9 cellular contexts compared by ENCODE assay signal in the genomic region with DNA sequence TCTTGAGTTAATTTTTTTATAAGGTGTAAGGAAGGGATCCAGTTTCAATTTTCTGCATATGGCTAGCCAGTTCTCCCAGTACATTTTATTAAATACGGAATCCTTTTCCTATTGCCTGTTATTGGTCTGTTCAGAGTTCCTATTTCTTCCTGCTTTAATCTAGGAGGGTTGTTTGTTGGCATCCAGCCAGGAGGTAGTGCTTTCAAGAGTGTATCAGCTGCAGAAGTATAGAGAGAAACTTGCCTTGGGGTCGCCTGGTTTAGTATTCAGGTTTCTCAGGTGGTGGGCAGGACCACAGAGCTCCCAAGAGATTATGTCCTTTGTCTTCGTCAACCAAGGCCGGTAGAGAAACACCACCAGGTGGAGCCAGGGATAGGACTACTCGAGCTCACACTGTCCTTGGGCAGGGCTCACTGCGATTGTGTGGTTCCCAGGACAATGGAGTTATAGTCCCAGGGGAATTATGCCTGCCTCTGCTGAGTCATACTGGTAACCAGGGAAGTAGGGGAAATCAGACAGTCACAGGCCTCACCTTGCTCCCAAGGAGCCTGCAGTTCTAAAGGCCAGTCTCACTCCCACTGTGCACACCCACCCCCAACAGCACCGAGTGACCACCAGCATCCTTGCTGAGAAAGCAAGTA.
DNase-seq lines count a peak whose midpoint lies in the region; ATAC-seq and TF ChIP-seq lines count a peak whose summit lies in the region.
"Had no signal": no experiment of that assay in that cellular context is flagged by ENCODE, and none has a peak within 500 bp of the region (broad histone marks: within the 10 kb centered on the region; RNA-seq: fewer than 3 reads in every experiment).

No MANE protein-coding gene starts in this region.

- H3K4me3 ChIP-seq in Jurkat, Clone E6-1 (ENCODE audit: low read length), result no peak overlapping the region
- no peak overlapping the region for H3K4me3 ChIP-seq in esophagus muscularis mucosa

- TF ChIP-seq EP300 in esophagus muscularis mucosa (IDR thresholded peaks at IDR 0.05), result no peak

- no peak overlapping the region for H3K27ac ChIP-seq in esophagus muscularis mucosa (replicated peaks in 1 of 4)

- peak; percentile 77 for ATAC-seq in GM19438 (IDR thresholded peaks at IDR 0.05; ENCODE audit: low read depth, unreplicated experiment)
- ATAC-seq in HG03469 (IDR thresholded peaks at IDR 0.05; ENCODE audit: unreplicated experiment), result no peak

- 47% methylated on average over 7 of the region's 7 CpGs for WGBS in esophagus muscularis mucosa

- no peaks in the 10 kb centered on the region for H3K36me3 ChIP-seq in esophagus muscularis mucosa

- no peak for TF ChIP-seq CTCF in esophagus muscularis mucosa (IDR thresholded peaks at IDR 0.05)

- TF ChIP-seq POLR2A in esophagus muscularis mucosa (IDR thresholded peaks at IDR 0.05; ENCODE audit: low read depth), result no peak

- DNase-seq in DMS153 (lab: John Stamatoyannopoulos, UW), result peak; percentile 87
- DNase-seq in Jurkat, Clone E6-1 (ENCODE audit: low read depth, low spot score), result peak; percentile 64
- DNase-seq in dermis blood vessel endothelial cell, result peak; percentile 8
- DNase-seq in activated CD8-positive, alpha-beta memory T cell treated with anti-CD3 and anti-CD28 coated beads for 24 hours, result no peak
- no peak for DNase-seq in esophagus muscularis mucosa (ENCODE audit: extremely low spot score)
- no peak for DNase-seq in amniotic stem cell (lab: John Stamatoyannopoulos, UW)
- DNase-seq: stimulated activated naive CD4-positive, alpha-beta T cell had no signal

- intact Hi-C loops in esophagus muscularis mucosa (cut with DNase I), result no loop called here

- H3K9me3 ChIP-seq in esophagus muscularis mucosa, result no peaks in the 10 kb centered on the region

- no peaks in the 10 kb centered on the region for H3K4me1 ChIP-seq in esophagus muscularis mucosa

- no peaks in the 10 kb centered on the region for H3K27me3 ChIP-seq in esophagus muscularis mucosa

Comparison
In these comparisons a context has a peak if more than half of its experiments do, and no peak if none do; other contexts are left out.
1. DNase-seq: peak in DMS153 (single experiment), Jurkat, Clone E6-1 (single experiment) and dermis blood vessel endothelial cell (single experiment); none in activated CD8-positive, alpha-beta memory T cell treated with anti-CD3 and anti-CD28 coated beads for 24 hours (single experiment), esophagus muscularis mucosa (single experiment) and amniotic stem cell (single experiment).